11 cellular contexts compared by ENCODE assay signal in the genomic region with DNA sequence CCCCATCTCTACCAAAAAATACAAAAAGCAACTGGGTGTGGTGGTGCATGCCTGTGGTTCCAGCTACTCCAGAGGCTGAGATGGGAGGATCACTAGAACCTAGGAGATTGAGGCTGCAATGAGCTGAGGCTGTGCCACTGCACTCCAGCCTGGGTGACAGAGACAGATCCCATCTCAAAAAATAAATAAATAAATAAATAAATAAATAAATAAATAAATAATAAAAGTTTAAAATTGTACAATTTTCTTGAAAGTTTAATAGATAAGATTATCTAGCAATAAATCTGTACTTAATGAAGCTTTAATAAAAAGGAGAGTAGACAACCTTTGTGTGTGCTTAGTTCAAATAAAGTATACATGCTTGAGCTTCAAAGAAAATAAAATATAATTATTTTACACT.
"Had no signal": no experiment of that assay in that cellular context is flagged by ENCODE, and none has a peak within 500 bp of the region (broad histone marks: within the 10 kb centered on the region; RNA-seq: fewer than 3 reads in every experiment).

No MANE protein-coding gene starts in this region.

- ATAC-seq: GM23338, HCT116 had no signal

- H3K27ac ChIP-seq: GM23248 had no signal

- H3K36me3 ChIP-seq: HAP-1 had no signal

- H3K9me3 ChIP-seq: HAP-1 had no signal

- FAIRE-seq: H1, H54 had no signal

- H3K4me1 ChIP-seq: HAP-1 had no signal

- DNase-seq: GM23248, GOT3, H7, H9, HCEC 1CT, HFFc6 had no signal

- H3K4me3 ChIP-seq: GM23248, GM23338, HAP-1 had no signal

- H3K4me2 ChIP-seq: GM23338 had no signal
